Comparison of ENCODE assay signal across 12 cellular contexts in the genomic region with DNA sequence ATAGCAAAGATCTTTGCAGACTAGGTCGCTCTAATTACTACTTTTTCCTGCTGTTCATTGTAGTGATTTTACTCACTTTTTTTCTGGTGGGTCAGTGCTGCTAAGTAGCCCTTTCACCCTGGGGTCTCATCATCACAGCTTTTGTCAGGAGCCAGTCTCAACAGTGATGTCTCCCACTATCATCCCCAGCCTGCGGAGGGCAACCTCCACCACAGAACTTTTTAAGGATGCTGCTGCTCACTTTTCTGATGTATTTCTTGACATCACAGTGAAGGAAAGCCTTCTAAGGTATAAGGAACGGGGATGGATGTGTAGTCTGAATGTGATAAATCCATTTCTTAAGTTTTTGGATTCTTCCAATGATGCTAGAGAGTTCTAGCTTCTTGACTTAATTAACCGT.
DNase-seq lines count a peak whose midpoint lies in the region; ATAC-seq and TF ChIP-seq lines count a peak whose summit lies in the region.
"Had no signal": no experiment of that assay in that cellular context is flagged by ENCODE, and none has a peak within 500 bp of the region (broad histone marks: within the 10 kb centered on the region; RNA-seq: fewer than 3 reads in every experiment).

No MANE protein-coding gene starts in this region.

- BruUV-seq in Panc1 (replicated peaks; lab: Mats Ljungman, UMichigan) = no TSS peak

- H3K27me3 ChIP-seq in AG04450 (ENCODE audit: control insufficient read depth, insufficient read depth, low read length) (no peaks in the 10 kb centered on the region), Panc1 (ENCODE audit: control insufficient read depth, insufficient read depth, low read length) (no peaks in the 10 kb centered on the region), foreskin keratinocyte (no peaks in the 10 kb centered on the region)

- H3K27ac ChIP-seq in AG04450 (ENCODE audit: low read depth, low read length) = no peak overlapping the region
- H3K27ac ChIP-seq in Panc1 (ENCODE audit: low read length) = no peak overlapping the region
- H3K27ac ChIP-seq in foreskin keratinocyte = no peak overlapping the region

- no peaks in the 10 kb centered on the region for H3K9me3 ChIP-seq in AG04450 (ENCODE audit: control insufficient read depth, insufficient read depth, low read length)
- no peaks in the 10 kb centered on the region for H3K9me3 ChIP-seq in Panc1 (ENCODE audit: control insufficient read depth, insufficient read depth, low read depth, low read length)

- H3K4me1 ChIP-seq in Panc1 (ENCODE audit: control insufficient read depth, insufficient read depth, low read length) = no peaks in the 10 kb centered on the region
- H3K4me1 ChIP-seq in foreskin keratinocyte = no peaks in the 10 kb centered on the region

- no peaks in the 10 kb centered on the region for H3K36me3 ChIP-seq in Panc1 (ENCODE audit: control insufficient read depth, insufficient read depth, low read length)

- peak; percentile 49 for TF ChIP-seq CTCF in AG04450 (IDR thresholded peaks at IDR 0.05; ENCODE audit: low read depth, low read length)
- TF ChIP-seq CTCF in GM12873 (IDR thresholded peaks at IDR 0.05; ENCODE audit: insufficient read depth, low read depth, low read length, missing control alignments) = peak; percentile 52
- TF ChIP-seq CTCF in Panc1 (IDR thresholded peaks at IDR 0.05) = peak; percentile 59
- peak; percentile 57 for TF ChIP-seq CTCF in foreskin keratinocyte (conservative IDR thresholded peaks at IDR 0.05)

- in situ Hi-C loops in Panc1 (cut with HindIII; ENCODE audit: low pct_unique_long_range_greater_than_20kb, low sequenced_read_pairs) = no loop called here

- no peak for DNase-seq in AG04450 (ENCODE audit: low read depth, low spot score)
- no peak for DNase-seq in Panc1 (ENCODE audit: low read depth, low spot score)
- DNase-seq in foreskin keratinocyte = peak in 1 of 2 donors; percentile 19
- no peak for DNase-seq in NCI-H1092 treated with DMSO at 0.1 percent for 48 hours (lab: John Stamatoyannopoulos, UW)
- no peak for DNase-seq in NOMO-1 treated with dmso at 0.1 percent for 144 hours (lab: John Stamatoyannopoulos, UW; ENCODE audit: unreplicated experiment)
- DNase-seq in NCI-H748 (lab: John Stamatoyannopoulos, UW; ENCODE audit: unreplicated experiment) = no peak
- DNase-seq: immature natural killer cell; NCI-H2029 treated with DMSO at 0.1 percent for 48 hours; stimulated activated CD4-positive, alpha-beta T cell treated with anti-CD3 and anti-CD28 coated beads, Interleukin-2, amount 100 ng/mL, for 24 hours; T1000 had no signal

- intact Hi-C loops in Panc1 (cut with micrococcal nuclease; ENCODE audit: unreplicated experiment) = no loop called here

- ATAC-seq in Panc1 = no peak
- no peak for ATAC-seq in foreskin keratinocyte
- ATAC-seq in GM18502 (IDR thresholded peaks at IDR 0.05; ENCODE audit: poor library complexity, unreplicated experiment) = no peak

- POLR2A ChIA-PET in AG04450 (lab: Yijun Ruan, JAX) (no interaction called here), Panc1 (lab: Charles Lee) (interaction anchor here (0.6 kb wide), 1 partner anchor 33 kb away, joined by 6 read pairs; no protein-coding TSS in a partner anchor)

- no peak overlapping the region for H3K4me3 ChIP-seq in AG04450 (ENCODE audit: low read depth, low read length)
- H3K4me3 ChIP-seq in Panc1 (ENCODE audit: low read depth in 2 of 2, low read length in 2 of 2) = no peak overlapping the region

- CTCF ChIA-PET in AG04450 (lab: Charles Lee) (interaction anchor here (0.7 to 2.0 kb wide), 6 partner anchors 15 to 1370 kb away, joined by 3 to 9 read pairs (median 5); no protein-coding TSS in a partner anchor), Panc1 (lab: Charles Lee) (no interaction called here)
